Comparison of ENCODE assay signal across 24 cellular contexts in the genomic region with DNA sequence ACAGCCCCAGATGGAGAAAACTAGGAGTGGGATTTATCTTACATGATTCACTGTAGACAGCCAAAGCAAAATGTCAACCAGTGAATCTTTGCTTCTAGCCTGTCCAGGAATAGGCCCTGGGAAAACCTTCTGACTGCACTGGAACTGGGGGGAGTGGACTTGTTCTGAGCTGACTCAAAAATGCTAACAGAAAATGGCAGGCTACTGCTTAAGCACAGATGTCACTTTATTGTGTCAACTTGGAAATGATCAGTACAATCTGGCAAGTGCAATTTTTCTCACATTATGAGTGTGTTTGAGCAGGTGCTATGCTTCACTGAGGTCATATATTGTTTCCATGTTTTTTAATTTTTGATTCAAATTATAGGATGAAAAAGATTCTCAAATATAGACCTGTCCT.
"Had no signal": no experiment of that assay in that cellular context is flagged by ENCODE, and none has a peak within 500 bp of the region (broad histone marks: within the 10 kb centered on the region; RNA-seq: fewer than 3 reads in every experiment).

No MANE protein-coding gene starts in this region.

- H3K36me3 ChIP-seq: brain microvascular endothelial cell, esophagus muscularis mucosa, left ventricle myocardium inferior, neural progenitor cell, prostate gland, vagina, WERI-Rb-1 had no signal

- H3K27me3 Mint-ChIP-seq: activated T-cell treated with anti-CD3 and anti-CD28 coated beads, Interleukin-2, amount 50 U/mL, for 24 hours; naive thymus-derived CD4-positive, alpha-beta T cell; stimulated activated naive B cell treated with anti-CD40 and anti-IgM and Interleukin-4, amounts not matched to agents 10 μg/mL and 1 μg/mL and 100 μg/mL, for 72 hours; type B pancreatic cell had no signal

- H3K4me3 ChIP-seq: coronary artery, esophagus muscularis mucosa, left ventricle myocardium inferior, neural progenitor cell, prostate gland, testis, vagina had no signal

- H3K4me1 Mint-ChIP-seq: activated T-helper 17 cell treated with anti-CD3 and anti-CD28 coated beads, Interleukin-2, amount 50 U/mL, for 72 hours; neural progenitor cell; stimulated activated naive B cell treated with anti-CD40 and anti-IgM and Interleukin-4, amounts not matched to agents 10 μg/mL and 1 μg/mL and 100 μg/mL, for 72 hours had no signal

- H3K4me3 Mint-ChIP-seq: activated T-cell treated with anti-CD3 and anti-CD28 coated beads, Interleukin-2, amount 50 U/mL, for 24 hours; activated T-helper 17 cell treated with anti-CD3 and anti-CD28 coated beads, Interleukin-2, amount 50 U/mL, for 72 hours; naive thymus-derived CD4-positive, alpha-beta T cell; neural progenitor cell; stimulated activated naive B cell treated with anti-CD40 and anti-IgM and Interleukin-4, amounts not matched to agents 10 μg/mL and 1 μg/mL and 100 μg/mL, for 72 hours; type B pancreatic cell had no signal

- DNase-seq: activated CD4-positive, alpha-beta T cell treated with anti-CD3 and anti-CD28 coated beads, Interleukin-2, amount 50 U/mL, for 1 hour; activated CD4-positive, CD25-positive, alpha-beta regulatory T cell treated with anti-CD3 and anti-CD28 coated beads, Interleukin-2, amount 50 U/mL, for 72 hours; activated CD8-positive, alpha-beta memory T cell treated with anti-CD3 and anti-CD28 coated beads, Interleukin-2, amount 50 U/mL, for 4 hours; activated T-cell treated with anti-CD3 and anti-CD28 coated beads, Interleukin-2, amount 50 U/mL, for 24 hours; aorta; brain microvascular endothelial cell; central memory CD4-positive, alpha-beta T cell; hippocampal formation; kidney glomerular epithelial cell; left ventricle myocardium inferior; naive thymus-derived CD4-positive, alpha-beta T cell; stimulated activated CD4-positive, alpha-beta T cell treated with anti-CD3 and anti-CD28 coated beads, Interleukin-2, amount 100 ng/mL, for 48 hours; stimulated activated CD8-positive, alpha-beta memory T cell treated with anti-CD3 and anti-CD28 coated beads, Interleukin-4, amount 100 ng/mL, for 48 hours; stimulated activated naive B cell treated with anti-CD40 and anti-IgM and Interleukin-4, amounts not matched to agents 10 μg/mL and 1 μg/mL and 100 μg/mL, for 72 hours; testis; WERI-Rb-1 had no signal

- H3K9me3 Mint-ChIP-seq: activated T-helper 17 cell treated with anti-CD3 and anti-CD28 coated beads, Interleukin-2, amount 50 U/mL, for 72 hours; neural progenitor cell; stimulated activated naive B cell treated with anti-CD40 and anti-IgM and Interleukin-4, amounts not matched to agents 10 μg/mL and 1 μg/mL and 100 μg/mL, for 72 hours; type B pancreatic cell had no signal

- H3K27ac Mint-ChIP-seq: activated naive CD4-positive, alpha-beta T cell treated with anti-CD3 and anti-CD28 coated beads, Interleukin-2, amount 50 U/mL, for 72 hours; activated T-cell treated with anti-CD3 and anti-CD28 coated beads, Interleukin-2, amount 50 U/mL, for 24 hours; activated T-helper 17 cell treated with anti-CD3 and anti-CD28 coated beads, Interleukin-2, amount 50 U/mL, for 72 hours; naive thymus-derived CD4-positive, alpha-beta T cell; neural progenitor cell; stimulated activated naive B cell treated with anti-CD40 and anti-IgM and Interleukin-4, amounts not matched to agents 10 μg/mL and 1 μg/mL and 100 μg/mL, for 72 hours; type B pancreatic cell had no signal

- H3K27me3 ChIP-seq: brain microvascular endothelial cell, esophagus muscularis mucosa, neural progenitor cell, testis, vagina had no signal

- ATAC-seq: activated naive CD4-positive, alpha-beta T cell treated with anti-CD3 and anti-CD28 coated beads, Interleukin-2, amount 50 U/mL, for 72 hours; activated T-helper 17 cell treated with anti-CD3 and anti-CD28 coated beads, Interleukin-2, amount 50 U/mL, for 72 hours; naive thymus-derived CD4-positive, alpha-beta T cell; stimulated activated naive B cell treated with anti-CD40 and anti-IgM and Interleukin-4, amounts not matched to agents 10 μg/mL and 1 μg/mL and 100 μg/mL, for 72 hours had no signal

- H3K9me3 ChIP-seq: esophagus muscularis mucosa, left ventricle myocardium inferior, prostate gland, testis, vagina had no signal

- H3K36me3 Mint-ChIP-seq: activated naive CD4-positive, alpha-beta T cell treated with anti-CD3 and anti-CD28 coated beads, Interleukin-2, amount 50 U/mL, for 72 hours; naive thymus-derived CD4-positive, alpha-beta T cell; neural progenitor cell; stimulated activated naive B cell treated with anti-CD40 and anti-IgM and Interleukin-4, amounts not matched to agents 10 μg/mL and 1 μg/mL and 100 μg/mL, for 72 hours; type B pancreatic cell had no signal

- H3K27ac ChIP-seq: brain microvascular endothelial cell, coronary artery, esophagus muscularis mucosa, left ventricle myocardium inferior, neural progenitor cell, prostate gland, testis, vagina, WERI-Rb-1 had no signal

- H3K4me1 ChIP-seq: esophagus muscularis mucosa, left ventricle myocardium inferior, neural progenitor cell, prostate gland, testis, vagina had no signal
